ENCODE assay signal across 9 cellular contexts in genomic region chr14:23076785-23077408, GRCh38. TPM values are rescaled to one million over a fixed set of nuclear protein-coding genes. Genes with fewer than 3 reads are reported as not detected.
DNase-seq lines count a peak whose midpoint lies in the region; ATAC-seq, FAIRE-seq and TF ChIP-seq lines count a peak whose summit lies in the region.
"Had no signal": no experiment of that assay in that cellular context is flagged by ENCODE, and none has a peak within 500 bp of the region (broad histone marks: within the 10 kb centered on the region; RNA-seq: fewer than 3 reads in every experiment).

No MANE protein-coding gene starts in this region.

- no peaks in the 10 kb centered on the region for H3K9me3 ChIP-seq in CD4-positive, CD25-positive, alpha-beta regulatory T cell (ENCODE audit: control insufficient read depth in 2 of 2, low read length in 2 of 2)
- H3K9me3 ChIP-seq: HAP-1 had no signal

- peaks cover 92% of the 10 kb centered on the region for H3K36me3 ChIP-seq in CD4-positive, CD25-positive, alpha-beta regulatory T cell (ENCODE audit: control insufficient read depth, insufficient read depth, low read length)
- H3K36me3 ChIP-seq in bronchial epithelial cell (ENCODE audit: control insufficient read depth, insufficient read depth, low read length): peaks cover 16% of the 10 kb centered on the region

- H3K4me3 ChIP-seq in CD4-positive, CD25-positive, alpha-beta regulatory T cell (ENCODE audit: low read depth, low read length): no peak overlapping the region
- no peak overlapping the region for H3K4me3 ChIP-seq in HL-60 (replicated peaks; ENCODE audit: insufficient read depth, low read length)
- no peak overlapping the region for H3K4me3 ChIP-seq in bronchial epithelial cell (ENCODE audit: low read depth, low read length)
- H3K4me3 ChIP-seq: HAP-1 had no signal

- H3K4me3 Mint-ChIP-seq in CD4-positive, CD25-positive, alpha-beta regulatory T cell: no peak overlapping the region
- no peak overlapping the region for H3K4me3 Mint-ChIP-seq in naive B cell

- H3K27ac ChIP-seq in CD4-positive, CD25-positive, alpha-beta regulatory T cell (ENCODE audit: insufficient read depth, low read length, poor library complexity, severe bottlenecking): peak overlapping the region; percentile 26
- H3K27ac ChIP-seq in HL-60 (replicated peaks): no peak overlapping the region; the same call in 1 of the 2 replicates

- peak in 2 of 3 donors; percentile 47 to 49 for DNase-seq in CD4-positive, CD25-positive, alpha-beta regulatory T cell
- DNase-seq in HL-60 (ENCODE audit: low read depth in 1 of 2, low spot score in 1 of 2): peak in 1 of 2 experiments; percentile 36
- DNase-seq in bronchial epithelial cell (ENCODE audit: low read depth): no peak
- DNase-seq in naive B cell: no peak
- no peak for DNase-seq in NCI-H748 (lab: John Stamatoyannopoulos, UW; ENCODE audit: unreplicated experiment)
- DNase-seq in NCI-H748 treated with DMSO at 0.1 percent for 48 hours (lab: John Stamatoyannopoulos, UW): no peak

- TF ChIP-seq CTCF in HL-60 (IDR thresholded peaks at IDR 0.05; ENCODE audit: insufficient read depth, low read length) (peak; percentile 35), bronchial epithelial cell (IDR thresholded peaks at IDR 0.05; ENCODE audit: insufficient read depth, low read length, severe bottlenecking) (peak; percentile 56)

- no peaks in the 10 kb centered on the region for H3K9me3 Mint-ChIP-seq in CD4-positive, CD25-positive, alpha-beta regulatory T cell
- no peaks in the 10 kb centered on the region for H3K9me3 Mint-ChIP-seq in naive B cell

- H3K36me3 Mint-ChIP-seq in CD4-positive, CD25-positive, alpha-beta regulatory T cell: peaks cover 56% of the 10 kb centered on the region
- H3K36me3 Mint-ChIP-seq in naive B cell: peaks cover 21 to 29% of the 10 kb centered on the region in 2 donors

- peak; percentile 40 to 41 for ATAC-seq in CD4-positive, CD25-positive, alpha-beta regulatory T cell (ENCODE audit: low read depth in 2 of 2)
- ATAC-seq in naive B cell (ENCODE audit: low read depth in 2 of 2) (peak; percentile 38 to 71), HG02981 (IDR thresholded peaks at IDR 0.05; ENCODE audit: unreplicated experiment) (no peak), GM21528 (IDR thresholded peaks at IDR 0.05; ENCODE audit: low FRiP score, unreplicated experiment) (no peak)

- H3K4me1 ChIP-seq in CD4-positive, CD25-positive, alpha-beta regulatory T cell (ENCODE audit: control insufficient read depth, insufficient read depth, low read length, poor library complexity, severe bottlenecking): peaks cover 2% of the 10 kb centered on the region

- H3K27ac Mint-ChIP-seq in CD4-positive, CD25-positive, alpha-beta regulatory T cell: peak overlapping the region in 2 of 3 donors; percentile 5 to 82
- H3K27ac Mint-ChIP-seq in naive B cell: no peak overlapping the region

- no peak for FAIRE-seq in bronchial epithelial cell (lab: Jason Lieb, UNC)

- peaks cover 9 to 17% (median 16%) of the 10 kb centered on the region in 4 donors for H3K4me1 Mint-ChIP-seq in CD4-positive, CD25-positive, alpha-beta regulatory T cell
- peaks cover 4 to 5% (median 4%) of the 10 kb centered on the region in 3 donors for H3K4me1 Mint-ChIP-seq in naive B cell

- H3K27me3 ChIP-seq in CD4-positive, CD25-positive, alpha-beta regulatory T cell (ENCODE audit: control insufficient read depth, insufficient read depth, low read length): no peaks in the 10 kb centered on the region
- H3K27me3 ChIP-seq in HL-60 (ENCODE audit: insufficient read depth, poor library complexity, severe bottlenecking) (no peaks in the 10 kb centered on the region), bronchial epithelial cell (ENCODE audit: control insufficient read depth, insufficient read depth, low read length) (no peaks in the 10 kb centered on the region)

- H3K27me3 Mint-ChIP-seq in CD4-positive, CD25-positive, alpha-beta regulatory T cell: no peaks in the 10 kb centered on the region
- no peaks in the 10 kb centered on the region for H3K27me3 Mint-ChIP-seq in naive B cell

RNA-seq across cellular contexts. Expression of gene ACIN1, which starts 18.0 kb away (rescaled TPM):
- total RNA-seq in CD4-positive, CD25-positive, alpha-beta regulatory T cell: 340 TPM
- polyA plus RNA-seq in CD4-positive, CD25-positive, alpha-beta regulatory T cell: 10 to 100 TPM in 1 of 4 donors, 1 to 10 TPM in 3; 6.8 to 10.1 (median 7.4) TPM
- 45.3 and 45.5 TPM in 2 replicates for total RNA-seq in bronchial epithelial cell
- polyA plus RNA-seq in naive B cell (ENCODE audit: low read depth in 6 of 6): 10 to 100 TPM in 2 of 6 donors, 1 to 10 TPM in 3, under 1 TPM in 1; 0.61 to 18.0 (median 9.8) TPM

RNA-seq across cellular contexts. Expression of gene C14orf119, which starts 18.4 kb away (rescaled TPM):
- total RNA-seq in CD4-positive, CD25-positive, alpha-beta regulatory T cell: 13.6 TPM
- polyA plus RNA-seq in CD4-positive, CD25-positive, alpha-beta regulatory T cell: 100 to 1,000 TPM; 131 to 187 (median 156) TPM
- total RNA-seq in bronchial epithelial cell: 51.9 and 59.1 TPM in 2 replicates
- polyA plus RNA-seq in naive B cell (ENCODE audit: low read depth in 6 of 6): 10 to 100 TPM; 31.7 to 81.0 (median 69.0) TPM

RNA-seq across cellular contexts. Expression of gene CDH24, which starts 19.6 kb away (rescaled TPM):
- total RNA-seq in CD4-positive, CD25-positive, alpha-beta regulatory T cell: 2.9 TPM
- under 1 TPM; 0.17 to 0.79 (median 0.25) TPM for polyA plus RNA-seq in CD4-positive, CD25-positive, alpha-beta regulatory T cell
- total RNA-seq in bronchial epithelial cell: 2.7 and 2.9 TPM in 2 replicates
- polyA plus RNA-seq in naive B cell (ENCODE audit: low read depth in 6 of 6): under 1 TPM in 4 of 6 donors, not detected in 2; 0.18 to 0.97 (median 0.39) TPM

RNA-seq across cellular contexts. Expression of gene CIROP, which starts 27.9 kb away (rescaled TPM):
- total RNA-seq in CD4-positive, CD25-positive, alpha-beta regulatory T cell: not detected
- under 1 TPM in 1 of 4 donors, not detected in 3; 0.23 TPM for polyA plus RNA-seq in CD4-positive, CD25-positive, alpha-beta regulatory T cell
- not detected in 2 replicates for total RNA-seq in bronchial epithelial cell
- polyA plus RNA-seq in naive B cell (ENCODE audit: low read depth in 6 of 6): not detected

RNA-seq across cellular contexts. Expression of gene PSMB11, which starts 34.9 kb away (rescaled TPM):
- total RNA-seq in CD4-positive, CD25-positive, alpha-beta regulatory T cell: not detected
- polyA plus RNA-seq in CD4-positive, CD25-positive, alpha-beta regulatory T cell: not detected
- not detected in 2 replicates for total RNA-seq in bronchial epithelial cell
- not detected for polyA plus RNA-seq in naive B cell (ENCODE audit: low read depth in 6 of 6)

Comparison
In these comparisons a context has a peak if more than half of its experiments do, and no peak if none do; other contexts are left out.
1. ATAC-seq: peak in CD4-positive, CD25-positive, alpha-beta regulatory T cell (2 of 2) and naive B cell (2 of 2); none in HG02981 (single experiment) and GM21528 (single experiment).
2. DNase-seq: peak in CD4-positive, CD25-positive, alpha-beta regulatory T cell (2 of 3); none in bronchial epithelial cell (single experiment), naive B cell (single experiment), NCI-H748 (single experiment) and NCI-H748 treated with DMSO at 0.1 percent for 48 hours (single experiment).
3. H3K27ac Mint-ChIP-seq: peak in CD4-positive, CD25-positive, alpha-beta regulatory T cell (2 of 3); none in naive B cell (0 of 6).